Comparison of ENCODE assay signal across 8 cellular contexts in the genomic region with DNA sequence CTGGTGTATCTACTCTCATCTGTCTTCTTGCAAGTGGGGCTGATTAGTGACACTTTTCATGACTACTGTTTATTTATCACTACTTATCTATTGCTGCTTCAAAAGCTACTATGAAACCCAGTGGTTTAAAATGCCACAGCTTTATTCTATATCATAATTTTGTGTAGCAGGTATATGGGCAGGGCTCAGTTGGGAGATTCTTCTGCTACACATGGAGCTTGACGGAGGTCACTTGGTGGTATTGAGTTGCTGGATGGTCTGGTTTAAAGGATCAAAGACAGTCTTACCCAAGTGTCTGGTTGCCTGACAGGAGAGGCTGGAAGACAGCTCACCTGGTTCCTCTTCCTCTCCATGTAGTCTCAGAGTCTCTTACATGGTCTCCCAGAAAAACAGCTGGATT.
"Had no signal": no experiment of that assay in that cellular context is flagged by ENCODE, and none has a peak within 500 bp of the region (broad histone marks: within the 10 kb centered on the region; RNA-seq: fewer than 3 reads in every experiment).

No MANE protein-coding gene starts in this region.

- ATAC-seq: GM12878 had no signal

- DNase-seq: GDM1, GF-D8 had no signal

- H3K4me3 ChIP-seq: GM12878 had no signal

- FAIRE-seq: G401.6, GM12878, GM12891, GM12892, GM18507, GM19239 had no signal
